1 cellular context compared by ENCODE assay signal in the genomic region with DNA sequence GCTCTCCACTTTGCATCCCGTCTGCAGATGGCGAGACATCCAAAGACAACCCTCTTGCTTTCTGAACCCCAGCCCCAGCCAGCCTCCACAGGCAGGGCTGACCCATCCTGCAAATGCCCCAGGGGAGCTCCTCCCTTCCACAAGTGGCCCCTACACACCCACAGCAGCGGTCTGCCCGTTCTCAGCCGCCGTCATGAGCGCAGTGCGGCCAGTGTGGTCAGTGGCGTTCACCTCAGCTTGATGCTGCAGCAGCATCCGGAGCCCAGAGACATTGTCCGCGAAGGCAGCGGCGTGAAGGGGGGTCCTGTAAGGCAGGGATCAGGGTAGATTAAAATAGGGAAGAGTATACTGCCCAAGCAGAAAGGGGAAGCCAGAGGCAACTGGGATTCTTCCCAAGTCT.
TF ChIP-seq lines count a peak whose summit lies in the region.

No MANE protein-coding gene starts in this region.

TF ChIP-seq in IMR-90, 13 proteins besides CTCF, POLR2A, EP300 and RAD21:
- TF ChIP-seq CHD1 (IDR thresholded peaks at IDR 0.05; ENCODE audit: low read depth, low read length) (no peak), CEBPB (IDR thresholded peaks at IDR 0.05; ENCODE audit: low read depth, low read length) (no peak), MAFK (IDR thresholded peaks at IDR 0.05; ENCODE audit: low read depth, low read length) (no peak), MAZ (IDR thresholded peaks at IDR 0.05; ENCODE audit: borderline replicate concordance, low read depth, low read length) (no peak), RCOR1 (IDR thresholded peaks at IDR 0.05; ENCODE audit: insufficient replicate concordance, low read length) (no peak), ELK1 (IDR thresholded peaks at IDR 0.05; ENCODE audit: borderline replicate concordance, low read depth, low read length) (no peak), RFX5 (IDR thresholded peaks at IDR 0.05; ENCODE audit: low read depth, low read length) (no peak), FOS (IDR thresholded peaks at IDR 0.05; ENCODE audit: low read depth, low read length) (no peak), BHLHE40 (IDR thresholded peaks at IDR 0.05; ENCODE audit: low read depth, low read length) (no peak), NFE2L2 (IDR thresholded peaks at IDR 0.05; ENCODE audit: low read depth, low read length) (no peak), MXI1 (IDR thresholded peaks at IDR 0.05; ENCODE audit: borderline replicate concordance, low read depth, low read length) (no peak)
- TF ChIP-seq, protein P1, sequence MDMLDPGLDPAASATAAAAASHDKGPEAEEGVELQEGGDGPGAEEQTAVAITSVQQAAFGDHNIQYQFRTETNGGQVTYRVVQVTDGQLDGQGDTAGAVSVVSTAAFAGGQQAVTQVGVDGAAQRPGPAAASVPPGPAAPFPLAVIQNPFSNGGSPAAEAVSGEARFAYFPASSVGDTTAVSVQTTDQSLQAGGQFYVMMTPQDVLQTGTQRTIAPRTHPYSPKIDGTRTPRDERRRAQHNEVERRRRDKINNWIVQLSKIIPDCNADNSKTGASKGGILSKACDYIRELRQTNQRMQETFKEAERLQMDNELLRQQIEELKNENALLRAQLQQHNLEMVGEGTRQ (IDR thresholded peaks at IDR 0.05; ENCODE audit: low read depth, low read length) = no peak
